17 cellular contexts compared by ENCODE assay signal in the genomic region with DNA sequence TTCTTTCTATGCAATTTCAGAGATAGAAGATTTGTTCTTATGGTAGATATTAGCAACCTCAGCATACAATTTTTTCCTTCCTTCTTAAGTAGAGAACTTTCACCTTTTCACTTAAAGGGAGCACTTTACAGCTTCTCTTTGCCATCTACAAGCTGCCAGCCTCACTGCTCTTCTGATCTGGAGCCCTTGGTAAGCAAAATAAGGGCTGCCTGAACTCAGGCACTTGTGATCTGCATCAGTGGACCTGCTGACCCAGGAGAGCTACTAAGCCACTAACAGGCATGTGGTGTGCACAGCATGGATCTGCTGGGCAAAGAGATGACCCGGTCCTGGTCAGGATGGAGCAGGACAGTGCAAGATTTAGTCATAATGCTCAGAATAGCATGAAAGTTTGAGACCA.
"Had no signal": no experiment of that assay in that cellular context is flagged by ENCODE, and none has a peak within 500 bp of the region (broad histone marks: within the 10 kb centered on the region; RNA-seq: fewer than 3 reads in every experiment).

No MANE protein-coding gene starts in this region.

- H3K4me3 Mint-ChIP-seq: naive B cell, neural crest cell had no signal

- H3K36me3 ChIP-seq: heart left ventricle, pancreas, suprapubic skin, tibial nerve, upper lobe of right lung, vagina had no signal

- H3K36me3 Mint-ChIP-seq: naive B cell had no signal

- H3K9me3 ChIP-seq: heart left ventricle, pancreas, suprapubic skin, tibial nerve, upper lobe of right lung, vagina had no signal

- H3K27me3 ChIP-seq: pancreas, vagina had no signal

- H3K27ac Mint-ChIP-seq: naive B cell, progenitor cell of endocrine pancreas had no signal

- ATAC-seq: heart left ventricle, pancreas, right cardiac atrium, upper lobe of right lung had no signal

- H3K4me1 ChIP-seq: pancreas, suprapubic skin, tibial nerve, upper lobe of right lung, vagina had no signal

- DNase-seq: dermis blood vessel endothelial cell; hippocampal formation; mesendoderm; naive B cell; nucleus accumbens; pancreas; right cardiac atrium; small intestine; stimulated activated CD4-positive, alpha-beta T cell treated with anti-CD3 and anti-CD28 coated beads, Interleukin-2, amount 100 ng/mL, for 48 hours; stimulated activated naive CD4-positive, alpha-beta T cell treated with Interleukin-2 at 50 U/mL for 16 hours had no signal

- H3K4me3 ChIP-seq: heart left ventricle, pancreas, suprapubic skin, tibial nerve, upper lobe of right lung, vagina had no signal

- H3K9me3 Mint-ChIP-seq: neural crest cell had no signal

- H3K27ac ChIP-seq: heart left ventricle, pancreas, suprapubic skin, tibial nerve, upper lobe of right lung, vagina had no signal
